ENCODE assay signal across 1 cellular context in the genomic region with DNA sequence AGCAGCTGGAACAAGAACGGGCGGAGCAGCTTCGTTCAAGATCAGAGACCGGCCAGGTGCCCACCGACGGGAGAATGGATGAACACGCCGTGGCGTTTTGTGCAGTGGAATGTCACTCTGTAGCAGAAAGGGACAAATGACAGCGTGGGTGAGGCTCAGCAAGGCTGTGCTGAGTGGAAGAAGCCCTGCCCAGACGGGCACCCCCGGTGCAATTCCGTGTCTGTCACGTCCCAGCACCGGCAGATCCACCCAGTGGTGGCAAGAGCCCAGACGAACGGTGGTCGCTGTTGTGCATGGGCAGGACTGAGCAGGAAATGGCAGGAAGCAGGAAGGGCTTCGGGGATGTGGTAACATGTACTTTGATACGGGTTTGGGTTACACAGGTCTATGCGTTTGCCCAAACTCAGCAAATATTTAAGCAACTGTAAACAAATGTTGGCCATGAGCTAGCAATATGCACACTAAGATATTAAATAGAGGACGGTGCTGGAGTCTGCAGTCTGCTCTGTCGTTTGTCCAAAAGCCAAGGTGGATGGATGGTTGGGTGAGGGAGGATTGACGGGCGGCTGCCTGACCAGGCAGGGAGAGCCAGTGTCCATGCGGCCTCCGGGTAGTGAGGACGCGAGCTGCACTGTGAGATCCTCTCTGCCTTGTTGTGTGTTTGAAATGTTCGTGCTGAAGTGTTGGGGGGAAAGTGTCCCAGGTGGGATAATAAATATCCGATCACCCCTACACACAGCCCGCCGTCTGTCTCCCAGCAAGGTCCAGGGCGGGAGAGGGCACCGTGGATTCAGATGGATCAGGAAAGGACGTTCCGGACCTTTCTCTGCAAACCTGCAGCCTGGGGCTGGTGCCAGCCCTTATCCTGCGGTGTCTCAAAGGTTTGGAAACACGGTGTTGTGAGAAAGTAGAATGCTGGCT.
A peak's percentile ranks its signal among the peaks of the same experiment; 100 is the strongest.
TF ChIP-seq lines count a peak whose summit lies in the region.

No MANE protein-coding gene starts in this region.

TF ChIP-seq in HepG2, 621 proteins besides CTCF, POLR2A, EP300 and RAD21 (continued from another document and continues in another):
- TF ChIP-seq ZNF253 (CRISPR knock-in tag; IDR thresholded peaks at IDR 0.05; ENCODE audit: borderline replicate concordance), result no peak
- TF ChIP-seq ZNF790 (CRISPR knock-in tag; IDR thresholded peaks at IDR 0.05; ENCODE audit: borderline replicate concordance), result no peak
- peak; percentile 84; the same call in 1 of the 2 replicates for TF ChIP-seq SNAI1 (CRISPR knock-in tag; IDR thresholded peaks at IDR 0.05; ENCODE audit: borderline replicate concordance)
- TF ChIP-seq MZF1 (CRISPR knock-in tag; IDR thresholded peaks at IDR 0.05; ENCODE audit: borderline replicate concordance), result no peak
- TF ChIP-seq GTF3A (CRISPR knock-in tag; conservative IDR thresholded peaks at IDR 0.05), result no peak
- peak; percentile 82; the same call in 1 of the 2 replicates for TF ChIP-seq ZNF556 (CRISPR knock-in tag; IDR thresholded peaks at IDR 0.05; ENCODE audit: borderline replicate concordance)
- TF ChIP-seq ZKSCAN1 (IDR thresholded peaks at IDR 0.05; ENCODE audit: low read length), result no peak
- peak; percentile 62; the same call in 1 of the 2 replicates for TF ChIP-seq HHEX (CRISPR knock-in tag; IDR thresholded peaks at IDR 0.05)
- no peak for TF ChIP-seq MNT (IDR thresholded peaks at IDR 0.05)
- TF ChIP-seq ZFAT (CRISPR knock-in tag; conservative IDR thresholded peaks at IDR 0.05), result no peak
- TF ChIP-seq TBX3 (IDR thresholded peaks at IDR 0.05; ENCODE audit: borderline replicate concordance), result peak; percentile 44; the same call in 1 of the 2 replicates
- peak; percentile 70 for TF ChIP-seq RXRA (CRISPR knock-in tag; IDR thresholded peaks at IDR 0.05)
- TF ChIP-seq FOXK1 (CRISPR knock-in tag; IDR thresholded peaks at IDR 0.05; ENCODE audit: borderline replicate concordance, low read depth), result peak; percentile 78; the same call in 1 of the 2 replicates
- TF ChIP-seq NFYB (CRISPR knock-in tag; IDR thresholded peaks at IDR 0.05), result no peak
- peak; percentile 83 for TF ChIP-seq ZHX1 (CRISPR knock-in tag; IDR thresholded peaks at IDR 0.05; ENCODE audit: low read depth)
- TF ChIP-seq ATRX (CRISPR knock-in tag; IDR thresholded peaks at IDR 0.05; ENCODE audit: borderline replicate concordance), result no peak
- peak; percentile 95 for TF ChIP-seq FOXC1 (CRISPR knock-in tag; IDR thresholded peaks at IDR 0.05; ENCODE audit: borderline replicate concordance)
- 0 out of 2 replicates have a peak, but pooled peaks have one; percentile 26 for TF ChIP-seq PAX8 (CRISPR knock-in tag; IDR thresholded peaks at IDR 0.05; ENCODE audit: borderline replicate concordance)
- TF ChIP-seq ZNF180 (CRISPR knock-in tag; IDR thresholded peaks at IDR 0.05; ENCODE audit: borderline replicate concordance, low read depth), result no peak
- TF ChIP-seq, protein P1, sequence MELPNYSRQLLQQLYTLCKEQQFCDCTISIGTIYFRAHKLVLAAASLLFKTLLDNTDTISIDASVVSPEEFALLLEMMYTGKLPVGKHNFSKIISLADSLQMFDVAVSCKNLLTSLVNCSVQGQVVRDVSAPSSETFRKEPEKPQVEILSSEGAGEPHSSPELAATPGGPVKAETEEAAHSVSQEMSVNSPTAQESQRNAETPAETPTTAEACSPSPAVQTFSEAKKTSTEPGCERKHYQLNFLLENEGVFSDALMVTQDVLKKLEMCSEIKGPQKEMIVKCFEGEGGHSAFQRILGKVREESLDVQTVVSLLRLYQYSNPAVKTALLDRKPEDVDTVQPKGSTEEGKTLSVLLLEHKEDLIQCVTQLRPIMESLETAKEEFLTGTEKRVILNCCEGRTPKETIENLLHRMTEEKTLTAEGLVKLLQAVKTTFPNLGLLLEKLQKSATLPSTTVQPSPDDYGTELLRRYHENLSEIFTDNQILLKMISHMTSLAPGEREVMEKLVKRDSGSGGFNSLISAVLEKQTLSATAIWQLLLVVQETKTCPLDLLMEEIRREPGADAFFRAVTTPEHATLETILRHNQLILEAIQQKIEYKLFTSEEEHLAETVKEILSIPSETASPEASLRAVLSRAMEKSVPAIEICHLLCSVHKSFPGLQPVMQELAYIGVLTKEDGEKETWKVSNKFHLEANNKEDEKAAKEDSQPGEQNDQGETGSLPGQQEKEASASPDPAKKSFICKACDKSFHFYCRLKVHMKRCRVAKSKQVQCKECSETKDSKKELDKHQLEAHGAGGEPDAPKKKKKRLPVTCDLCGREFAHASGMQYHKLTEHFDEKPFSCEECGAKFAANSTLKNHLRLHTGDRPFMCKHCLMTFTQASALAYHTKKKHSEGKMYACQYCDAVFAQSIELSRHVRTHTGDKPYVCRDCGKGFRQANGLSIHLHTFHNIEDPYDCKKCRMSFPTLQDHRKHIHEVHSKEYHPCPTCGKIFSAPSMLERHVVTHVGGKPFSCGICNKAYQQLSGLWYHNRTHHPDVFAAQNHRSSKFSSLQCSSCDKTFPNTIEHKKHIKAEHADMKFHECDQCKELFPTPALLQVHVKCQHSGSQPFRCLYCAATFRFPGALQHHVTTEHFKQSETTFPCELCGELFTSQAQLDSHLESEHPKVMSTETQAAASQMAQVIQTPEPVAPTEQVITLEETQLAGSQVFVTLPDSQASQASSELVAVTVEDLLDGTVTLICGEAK (IDR thresholded peaks at IDR 0.05), result no peak
- TF ChIP-seq, protein P1 (CRISPR knock-in tag; IDR thresholded peaks at IDR 0.05), result peak; percentile 85
- no peak; the same call in 1 of the 2 replicates for TF ChIP-seq SALL2 (CRISPR knock-in tag; IDR thresholded peaks at IDR 0.05)
- TF ChIP-seq ZSCAN20 (CRISPR knock-in tag; IDR thresholded peaks at IDR 0.05; ENCODE audit: borderline replicate concordance), result no peak; the same call in 1 of the 2 replicates
- TF ChIP-seq NFYC (CRISPR knock-in tag; IDR thresholded peaks at IDR 0.05), result no peak
- peak; percentile 92 for TF ChIP-seq ZNF792 (CRISPR knock-in tag; IDR thresholded peaks at IDR 0.05)
- TF ChIP-seq TBP (CRISPR knock-in tag; IDR thresholded peaks at IDR 0.05), result no peak
- TF ChIP-seq KMT2B (CRISPR knock-in tag; IDR thresholded peaks at IDR 0.05), result 0 out of 2 replicates have a peak, but pooled peaks have one; percentile 44
- peak; percentile 83; the same call in 1 of the 2 replicates for TF ChIP-seq ZFP41 (CRISPR knock-in tag; IDR thresholded peaks at IDR 0.05; ENCODE audit: borderline replicate concordance)
- TF ChIP-seq TRAFD1 (CRISPR knock-in tag; IDR thresholded peaks at IDR 0.05; ENCODE audit: borderline replicate concordance), result no peak
- no peak for TF ChIP-seq ZNF460 (CRISPR knock-in tag; IDR thresholded peaks at IDR 0.05; ENCODE audit: borderline replicate concordance)
- no peak for TF ChIP-seq ZNF674 (CRISPR knock-in tag; IDR thresholded peaks at IDR 0.05; ENCODE audit: low read depth)
- peak; percentile 59; the same call in 1 of the 2 replicates for TF ChIP-seq MIER2 (CRISPR knock-in tag; IDR thresholded peaks at IDR 0.05)
- peak; percentile 97 for TF ChIP-seq ZNF687 (CRISPR knock-in tag; IDR thresholded peaks at IDR 0.05)
- TF ChIP-seq ZNF232 (CRISPR knock-in tag; IDR thresholded peaks at IDR 0.05; ENCODE audit: borderline replicate concordance), result peak; percentile 60; the same call in 1 of the 2 replicates
